Comparison of ENCODE assay signal across 8 cellular contexts in genomic region chr10:51700228-51700835, GRCh38. TPM values are rescaled to one million over a fixed set of nuclear protein-coding genes. Genes with fewer than 3 reads are reported as not detected.
DNase-seq lines count a peak whose midpoint lies in the region; ATAC-seq lines count a peak whose summit lies in the region.

No MANE protein-coding gene starts in this region.

- CTCF ChIA-PET in activated naive CD4-positive, alpha-beta T cell treated with anti-CD3 and anti-CD28 coated beads for 36 hours (lab: Charles Lee): interaction anchor here (0.8 kb wide), 1 partner anchor 259 kb away, joined by 5 read pairs; no protein-coding TSS in a partner anchor

- no peaks in the 10 kb centered on the region for H3K27me3 ChIP-seq in esophagus (ENCODE audit: control insufficient read depth in 1 of 2, insufficient read depth in 2 of 2, low read length in 2 of 2)

- H3K36me3 ChIP-seq in esophagus (ENCODE audit: control insufficient read depth in 2 of 2, insufficient read depth in 2 of 2, low read length in 1 of 2): peaks cover 0 to 6% of the 10 kb centered on the region in 2 donors

- H3K9me3 Mint-ChIP-seq in activated naive CD4-positive, alpha-beta T cell treated with anti-CD3 and anti-CD28 coated beads for 36 hours: no peaks in the 10 kb centered on the region
- H3K9me3 Mint-ChIP-seq in naive thymus-derived CD8-positive, alpha-beta T cell: no peaks in the 10 kb centered on the region

- peaks cover 10 to 15% of the 10 kb centered on the region in 2 donors for H3K4me1 ChIP-seq in esophagus (ENCODE audit: control insufficient read depth in 2 of 2, insufficient read depth in 2 of 2, low read length in 1 of 2)

- WGBS in esophagus, 2 donors: 14 to 25% methylated on average over 12 of the region's 12 CpGs

- no peak for ATAC-seq in T-helper 17 cell
- no peak for ATAC-seq in naive thymus-derived CD8-positive, alpha-beta T cell

- H3K4me3 Mint-ChIP-seq in activated naive CD4-positive, alpha-beta T cell treated with anti-CD3 and anti-CD28 coated beads for 36 hours: peak overlapping the region; percentile 97
- peak overlapping the region; percentile 59 for H3K4me3 Mint-ChIP-seq in T-helper 17 cell
- H3K4me3 Mint-ChIP-seq in naive thymus-derived CD8-positive, alpha-beta T cell: peak overlapping the region; percentile 93 to 100 (median 99)

- peaks cover 40% of the 10 kb centered on the region for H3K4me1 Mint-ChIP-seq in activated naive CD4-positive, alpha-beta T cell treated with anti-CD3 and anti-CD28 coated beads for 36 hours (ENCODE audit: low read depth)
- peaks cover 31% of the 10 kb centered on the region for H3K4me1 Mint-ChIP-seq in T-helper 17 cell
- peaks cover 19 to 47% (median 43%) of the 10 kb centered on the region in 4 donors for H3K4me1 Mint-ChIP-seq in naive thymus-derived CD8-positive, alpha-beta T cell

- H3K4me3 ChIP-seq in esophagus (ENCODE audit: low read depth in 1 of 2, low read length in 2 of 2): peak overlapping the region; percentile 26 to 94

- no peaks in the 10 kb centered on the region for H3K9me3 ChIP-seq in T-helper 17 cell (ENCODE audit: control insufficient read depth, low read length, poor library complexity, severe bottlenecking)
- no peaks in the 10 kb centered on the region for H3K9me3 ChIP-seq in esophagus (ENCODE audit: control insufficient read depth in 2 of 2, insufficient read depth in 1 of 2, low read depth in 1 of 2, low read length in 1 of 2)

- DNase-seq in activated naive CD4-positive, alpha-beta T cell treated with anti-CD3 and anti-CD28 coated beads for 36 hours: peak; percentile 76
- DNase-seq in activated naive CD4-positive, alpha-beta T cell treated with Interleukin-2 at 50 U/mL for 16 hours: no peak
- DNase-seq in T-helper 17 cell (no peak), amniotic stem cell (lab: John Stamatoyannopoulos, UW) (no peak), NCI-H446 treated with DMSO at 0.1 percent for 48 hours (lab: John Stamatoyannopoulos, UW) (no peak), posterior vena cava (ENCODE audit: low spot score) (no peak)
- peak in 3 of 10 donors; percentile 4 to 11 (median 11) for DNase-seq in naive thymus-derived CD8-positive, alpha-beta T cell

- POLR2A ChIA-PET in naive thymus-derived CD8-positive, alpha-beta T cell (lab: Charles Lee): interaction anchor here (1.3 kb wide), 2 partner anchors 9 to 1076 kb away, joined by 4 to 7 read pairs; partner anchors contain the start of gene SGMS1

- no peaks in the 10 kb centered on the region for H3K27me3 Mint-ChIP-seq in activated naive CD4-positive, alpha-beta T cell treated with anti-CD3 and anti-CD28 coated beads for 36 hours (ENCODE audit: low read depth)
- H3K27me3 Mint-ChIP-seq in T-helper 17 cell: no peaks in the 10 kb centered on the region
- peaks cover 0 to 4% (median 0%) of the 10 kb centered on the region in 5 donors for H3K27me3 Mint-ChIP-seq in naive thymus-derived CD8-positive, alpha-beta T cell

- H3K27ac Mint-ChIP-seq in activated naive CD4-positive, alpha-beta T cell treated with anti-CD3 and anti-CD28 coated beads for 36 hours: peak overlapping the region; percentile 100
- peak overlapping the region; percentile 100 for H3K27ac Mint-ChIP-seq in T-helper 17 cell
- H3K27ac Mint-ChIP-seq in naive thymus-derived CD8-positive, alpha-beta T cell: peak overlapping the region; percentile 98 to 100 (median 100)

- intact Hi-C loops in activated naive CD4-positive, alpha-beta T cell treated with anti-CD3 and anti-CD28 coated beads for 36 hours (cut with micrococcal nuclease): loop anchor here (1.0 to 10.0 kb wide), 4 partner anchors 8 to 1156 kb away; no protein-coding TSS in a partner anchor
- intact Hi-C loops in posterior vena cava (cut with DNase I): no loop called here

- peak overlapping the region; percentile 95 for H3K27ac ChIP-seq in esophagus (ENCODE audit: low read depth in 2 of 2, low read length in 1 of 2)

- H3K36me3 Mint-ChIP-seq in activated naive CD4-positive, alpha-beta T cell treated with anti-CD3 and anti-CD28 coated beads for 36 hours (ENCODE audit: low read depth): peaks cover 35% of the 10 kb centered on the region
- peaks cover 7% of the 10 kb centered on the region for H3K36me3 Mint-ChIP-seq in T-helper 17 cell (ENCODE audit: low read depth)
- H3K36me3 Mint-ChIP-seq in naive thymus-derived CD8-positive, alpha-beta T cell: peaks cover 19 to 26% (median 26%) of the 10 kb centered on the region in 3 donors

RNA-seq across cellular contexts. Expression of gene CSTF2T, which starts 0.9 kb away (rescaled TPM):
- 10 to 100 TPM; 25.3 to 25.6 TPM for total RNA-seq in activated naive CD4-positive, alpha-beta T cell treated with anti-CD3 and anti-CD28 coated beads for 36 hours
- total RNA-seq in T-helper 17 cell: 10 to 100 TPM; 18.6 to 18.7 TPM
- polyA plus RNA-seq in esophagus: 1 to 10 TPM; 4.7 to 7.3 TPM
- total RNA-seq in naive thymus-derived CD8-positive, alpha-beta T cell: 10 to 100 TPM; 37.4 to 38.4 TPM
- polyA plus RNA-seq in naive thymus-derived CD8-positive, alpha-beta T cell: 10 to 100 TPM; 14.0 to 16.9 (median 14.1) TPM
- total RNA-seq in posterior vena cava: 10 to 100 TPM; 17.2 to 21.1 TPM
